Comparison of ENCODE assay signal across 2 cellular contexts in the genomic region with DNA sequence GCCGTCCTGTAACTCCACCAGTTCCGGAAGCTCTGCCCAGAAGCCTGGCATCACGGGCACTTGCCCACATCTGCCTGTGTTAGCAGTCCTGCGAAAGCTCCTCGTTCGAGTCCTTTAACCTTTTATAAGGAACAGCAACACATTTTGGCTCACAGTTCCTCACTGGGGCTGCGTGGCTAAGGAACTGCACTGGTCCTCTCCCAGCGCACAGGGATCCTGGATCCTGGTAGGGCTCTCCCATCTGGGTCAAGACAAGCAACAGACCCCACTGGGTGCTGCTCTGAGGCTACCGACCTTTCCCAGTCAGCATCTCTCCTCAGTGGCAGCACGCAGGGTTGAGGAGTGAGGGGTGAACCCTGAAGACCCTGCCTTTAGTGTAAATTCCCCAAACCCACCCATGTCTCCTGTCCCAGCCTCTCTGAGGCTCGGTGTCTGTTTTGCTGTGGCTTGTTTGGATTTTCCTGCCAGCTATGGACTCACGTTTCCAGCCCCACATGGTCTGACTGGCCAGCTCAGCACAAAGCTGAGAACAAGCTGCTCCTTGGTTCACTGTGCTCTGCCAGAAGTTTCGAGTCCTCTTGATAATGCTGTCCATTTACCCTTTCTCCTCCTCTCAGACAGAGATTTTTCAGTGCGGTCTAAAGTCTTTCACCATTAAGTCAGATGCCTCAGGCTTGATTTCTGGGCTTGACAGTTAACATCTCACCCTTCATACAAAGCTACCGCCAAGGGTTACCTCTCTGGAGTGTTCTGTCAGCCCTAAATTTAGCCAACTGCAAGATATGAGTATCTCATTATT.
TF ChIP-seq lines count a peak whose summit lies in the region.

No MANE protein-coding gene starts in this region.

TF ChIP-seq in SK-N-SH, 30 proteins besides CTCF, POLR2A, EP300 and RAD21 (continued from another document):
- TF ChIP-seq, protein P1, sequence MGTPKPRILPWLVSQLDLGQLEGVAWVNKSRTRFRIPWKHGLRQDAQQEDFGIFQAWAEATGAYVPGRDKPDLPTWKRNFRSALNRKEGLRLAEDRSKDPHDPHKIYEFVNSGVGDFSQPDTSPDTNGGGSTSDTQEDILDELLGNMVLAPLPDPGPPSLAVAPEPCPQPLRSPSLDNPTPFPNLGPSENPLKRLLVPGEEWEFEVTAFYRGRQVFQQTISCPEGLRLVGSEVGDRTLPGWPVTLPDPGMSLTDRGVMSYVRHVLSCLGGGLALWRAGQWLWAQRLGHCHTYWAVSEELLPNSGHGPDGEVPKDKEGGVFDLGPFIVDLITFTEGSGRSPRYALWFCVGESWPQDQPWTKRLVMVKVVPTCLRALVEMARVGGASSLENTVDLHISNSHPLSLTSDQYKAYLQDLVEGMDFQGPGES (IDR thresholded peaks at IDR 0.05; ENCODE audit: low read depth, low read length), result no peak
- TF ChIP-seq GATA2 (CRISPR knock-in tag; IDR thresholded peaks at IDR 0.05) (no peak), YY1 (IDR thresholded peaks at IDR 0.05; ENCODE audit: low read depth) (no peak), TCF12 (IDR thresholded peaks at IDR 0.05) (no peak), CHD2 (IDR thresholded peaks at IDR 0.05; ENCODE audit: low read length, partially characterized antibody) (no peak), FOXM1 (IDR thresholded peaks at IDR 0.05; ENCODE audit: low read depth) (no peak), SIN3A (IDR thresholded peaks at IDR 0.05; ENCODE audit: borderline replicate concordance, low read depth, low read length) (no peak), FOXJ3 (CRISPR knock-in tag; IDR thresholded peaks at IDR 0.05) (no peak), TEAD4 (IDR thresholded peaks at IDR 0.05; ENCODE audit: borderline replicate concordance, insufficient read depth) (no peak), ELF1 (IDR thresholded peaks at IDR 0.05) (no peak)
- TF ChIP-seq, protein P2, sequence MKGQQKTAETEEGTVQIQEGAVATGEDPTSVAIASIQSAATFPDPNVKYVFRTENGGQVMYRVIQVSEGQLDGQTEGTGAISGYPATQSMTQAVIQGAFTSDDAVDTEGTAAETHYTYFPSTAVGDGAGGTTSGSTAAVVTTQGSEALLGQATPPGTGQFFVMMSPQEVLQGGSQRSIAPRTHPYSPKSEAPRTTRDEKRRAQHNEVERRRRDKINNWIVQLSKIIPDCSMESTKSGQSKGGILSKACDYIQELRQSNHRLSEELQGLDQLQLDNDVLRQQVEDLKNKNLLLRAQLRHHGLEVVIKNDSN (IDR thresholded peaks at IDR 0.05; ENCODE audit: borderline replicate concordance, low read depth), result no peak
- TF ChIP-seq, protein P3, sequence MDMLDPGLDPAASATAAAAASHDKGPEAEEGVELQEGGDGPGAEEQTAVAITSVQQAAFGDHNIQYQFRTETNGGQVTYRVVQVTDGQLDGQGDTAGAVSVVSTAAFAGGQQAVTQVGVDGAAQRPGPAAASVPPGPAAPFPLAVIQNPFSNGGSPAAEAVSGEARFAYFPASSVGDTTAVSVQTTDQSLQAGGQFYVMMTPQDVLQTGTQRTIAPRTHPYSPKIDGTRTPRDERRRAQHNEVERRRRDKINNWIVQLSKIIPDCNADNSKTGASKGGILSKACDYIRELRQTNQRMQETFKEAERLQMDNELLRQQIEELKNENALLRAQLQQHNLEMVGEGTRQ (IDR thresholded peaks at IDR 0.05; ENCODE audit: borderline replicate concordance, low read depth, low read length), result no peak

TF ChIP-seq in SK-N-SH treated with all-trans-retinoic acid at 6 μM for 48 hours, 23 proteins besides CTCF, POLR2A, EP300 and RAD21 (continued from another document):
- TF ChIP-seq, protein P4, sequence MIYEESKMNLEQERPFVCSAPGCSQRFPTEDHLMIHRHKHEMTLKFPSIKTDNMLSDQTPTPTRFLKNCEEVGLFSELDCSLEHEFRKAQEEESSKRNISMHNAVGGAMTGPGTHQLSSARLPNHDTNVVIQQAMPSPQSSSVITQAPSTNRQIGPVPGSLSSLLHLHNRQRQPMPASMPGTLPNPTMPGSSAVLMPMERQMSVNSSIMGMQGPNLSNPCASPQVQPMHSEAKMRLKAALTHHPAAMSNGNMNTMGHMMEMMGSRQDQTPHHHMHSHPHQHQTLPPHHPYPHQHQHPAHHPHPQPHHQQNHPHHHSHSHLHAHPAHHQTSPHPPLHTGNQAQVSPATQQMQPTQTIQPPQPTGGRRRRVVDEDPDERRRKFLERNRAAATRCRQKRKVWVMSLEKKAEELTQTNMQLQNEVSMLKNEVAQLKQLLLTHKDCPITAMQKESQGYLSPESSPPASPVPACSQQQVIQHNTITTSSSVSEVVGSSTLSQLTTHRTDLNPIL (CRISPR knock-in tag; IDR thresholded peaks at IDR 0.05; ENCODE audit: low read depth), result no peak
- TF ChIP-seq ISL1 (CRISPR knock-in tag; IDR thresholded peaks at IDR 0.05) (no peak), ZNF70 (CRISPR knock-in tag; IDR thresholded peaks at IDR 0.05) (no peak), CSDC2 (CRISPR knock-in tag; IDR thresholded peaks at IDR 0.05) (no peak), TCF4 (CRISPR knock-in tag; IDR thresholded peaks at IDR 0.05; ENCODE audit: borderline replicate concordance) (no peak), BACH2 (CRISPR knock-in tag; IDR thresholded peaks at IDR 0.05; ENCODE audit: borderline replicate concordance) (no peak)
